20 cellular contexts compared by ENCODE assay signal in genomic region chr13:45717324-45717723, GRCh38. TPM values are rescaled to one million over a fixed set of nuclear protein-coding genes. Genes with fewer than 3 reads are reported as not detected.
DNase-seq lines count a peak whose midpoint lies in the region; ATAC-seq, FAIRE-seq and TF ChIP-seq lines count a peak whose summit lies in the region.
"Had no signal": no experiment of that assay in that cellular context is flagged by ENCODE, and none has a peak within 500 bp of the region (broad histone marks: within the 10 kb centered on the region; RNA-seq: fewer than 3 reads in every experiment).

No MANE protein-coding gene starts in this region.

- H3K36me3 ChIP-seq in KMS-11 (ENCODE audit: insufficient read depth) (no peaks in the 10 kb centered on the region), aorta (ENCODE audit: control insufficient read depth in 1 of 2, insufficient read depth in 2 of 2, low read length in 1 of 2) (no peaks in the 10 kb centered on the region)
- H3K36me3 ChIP-seq: BE2C; BLaER1 treated with 17β-estradiol and CSF1 and Interleukin-3, amounts not matched to agents 10 nM and 100 nM had no signal

- no peaks in the 10 kb centered on the region for H3K27me3 ChIP-seq in KMS-11 (ENCODE audit: insufficient read depth, low read depth)
- H3K27me3 ChIP-seq in aorta (ENCODE audit: control insufficient read depth in 1 of 2, insufficient read depth in 2 of 2, low read length in 1 of 2), result no peaks in the 10 kb centered on the region
- H3K27me3 ChIP-seq: BE2C; BLaER1 treated with 17β-estradiol and CSF1 and Interleukin-3, amounts not matched to agents 10 nM and 100 nM had no signal

- H3K79me2 ChIP-seq in KMS-11 (ENCODE audit: insufficient read depth, low read depth), result no peaks in the 10 kb centered on the region

- no peak overlapping the region for H3K9ac ChIP-seq in KMS-11
- H3K9ac ChIP-seq: GM23248 had no signal

- intact Hi-C loops in aorta (cut with DNase I), result no loop called here

- WGBS in aorta, 2 donors, result 5 to 17% methylated on average over 1 of the region's 1 CpG

- no peak overlapping the region for H3K4me2 ChIP-seq in KMS-11
- H3K4me2 ChIP-seq: A549 had no signal

- no peak for TF ChIP-seq CTCF in KMS-11 (conservative IDR thresholded peaks at IDR 0.05; ENCODE audit: low read depth, low read length)

- no peak for ATAC-seq in aorta (ENCODE audit: low FRiP score)

- no peaks in the 10 kb centered on the region for H4K20me1 ChIP-seq in KMS-11 (ENCODE audit: insufficient read depth)
- H4K20me1 ChIP-seq: BLaER1 treated with 17β-estradiol and CSF1 and Interleukin-3, amounts not matched to agents 10 nM and 100 nM had no signal

- H3K4me1 ChIP-seq in KMS-11 (ENCODE audit: low read depth, poor library complexity, severe bottlenecking), result peaks cover 4% of the 10 kb centered on the region
- H3K4me1 ChIP-seq in aorta (ENCODE audit: control insufficient read depth in 1 of 2, insufficient read depth in 2 of 2, low read length in 2 of 2), result no peaks in the 10 kb centered on the region
- H3K4me1 ChIP-seq: A549, BE2C had no signal

- H3K27ac ChIP-seq in KMS-11 (no peak overlapping the region), aorta (ENCODE audit: low read depth in 1 of 2, low read length in 2 of 2) (no peak overlapping the region)
- H3K27ac ChIP-seq: A549, GM23248 had no signal

- peak; percentile 38 for FAIRE-seq in GM12892 (lab: Jason Lieb, UNC)
- FAIRE-seq: A549, D721Med, G401.6 had no signal

- H3K9me3 ChIP-seq in aorta (ENCODE audit: control insufficient read depth, low read length), result peaks cover 4% of the 10 kb centered on the region
- H3K9me3 ChIP-seq: A549, BE2C had no signal

- peak overlapping the region; percentile 12; the same call in 1 of the 2 replicates for H2AFZ ChIP-seq in KMS-11 (ENCODE audit: low read depth)
- H2AFZ ChIP-seq: GM23248 had no signal

- H3K4me3 ChIP-seq in KMS-11 (IDR thresholded peaks at IDR 0.05; ENCODE audit: insufficient read depth, low read depth, low read length), result no peak overlapping the region
- no peak overlapping the region for H3K4me3 ChIP-seq in aorta (ENCODE audit: low read length in 2 of 2)
- H3K4me3 ChIP-seq: A549; BLaER1 treated with 17β-estradiol and CSF1 and Interleukin-3, amounts not matched to agents 10 nM and 100 nM; GM23248 had no signal

- DNase-seq in NCI-H1417 (lab: John Stamatoyannopoulos, UW) (peak in 2 of 3 experiments; percentile 18 to 64), NCI-H1417 treated with DMSO at 0.1 percent for 48 hours (lab: John Stamatoyannopoulos, UW) (no peak), GM12892 (ENCODE audit: insufficient read length) (no peak), left kidney (ENCODE audit: low read depth, low spot score) (peak; percentile 56), NCI-H2171 treated with DMSO at 0.1 percent for 48 hours (lab: John Stamatoyannopoulos, UW) (no peak), NOMO-1 treated with dmso at 0.1 percent for 144 hours (lab: John Stamatoyannopoulos, UW; ENCODE audit: unreplicated experiment) (no peak), aorta (no peak)
- DNase-seq: BE2C; CD4-positive, alpha-beta T cell; CD8-positive, alpha-beta memory T cell; DMS 273 treated with DMSO at 0.1 percent for 48 hours; DND-41 had no signal

- no peak for TF ChIP-seq POLR2A in GM12892 (IDR thresholded peaks at IDR 0.05; ENCODE audit: low read depth, low read length)

RNA-seq across cellular contexts. Expression of gene CBY2, which starts 15.2 kb away (rescaled TPM):
- not detected for polyA plus RNA-seq in GM12892 (2012; ENCODE audit: missing spikeins)
- not detected for total RNA-seq in aorta
- polyA plus RNA-seq in aorta, result not detected
- total RNA-seq: CD4-positive, alpha-beta T cell; CD8-positive, alpha-beta memory T cell; GM23248; H1 had no signal
- polyA plus RNA-seq: CD14-positive monocyte; CD8-positive, alpha-beta memory T cell; GM23248; H1 had no signal

Comparison
In these comparisons a context has a peak if more than half of its experiments do, and no peak if none do; other contexts are left out.
1. DNase-seq: peak in NCI-H1417 (2 of 3) and left kidney (single experiment); none in NCI-H1417 treated with DMSO at 0.1 percent for 48 hours (single experiment), GM12892 (single experiment), NCI-H2171 treated with DMSO at 0.1 percent for 48 hours (single experiment), NOMO-1 treated with dmso at 0.1 percent for 144 hours (single experiment) and aorta (0 of 2).